Comparison of ENCODE assay signal across 23 cellular contexts in the genomic region with DNA sequence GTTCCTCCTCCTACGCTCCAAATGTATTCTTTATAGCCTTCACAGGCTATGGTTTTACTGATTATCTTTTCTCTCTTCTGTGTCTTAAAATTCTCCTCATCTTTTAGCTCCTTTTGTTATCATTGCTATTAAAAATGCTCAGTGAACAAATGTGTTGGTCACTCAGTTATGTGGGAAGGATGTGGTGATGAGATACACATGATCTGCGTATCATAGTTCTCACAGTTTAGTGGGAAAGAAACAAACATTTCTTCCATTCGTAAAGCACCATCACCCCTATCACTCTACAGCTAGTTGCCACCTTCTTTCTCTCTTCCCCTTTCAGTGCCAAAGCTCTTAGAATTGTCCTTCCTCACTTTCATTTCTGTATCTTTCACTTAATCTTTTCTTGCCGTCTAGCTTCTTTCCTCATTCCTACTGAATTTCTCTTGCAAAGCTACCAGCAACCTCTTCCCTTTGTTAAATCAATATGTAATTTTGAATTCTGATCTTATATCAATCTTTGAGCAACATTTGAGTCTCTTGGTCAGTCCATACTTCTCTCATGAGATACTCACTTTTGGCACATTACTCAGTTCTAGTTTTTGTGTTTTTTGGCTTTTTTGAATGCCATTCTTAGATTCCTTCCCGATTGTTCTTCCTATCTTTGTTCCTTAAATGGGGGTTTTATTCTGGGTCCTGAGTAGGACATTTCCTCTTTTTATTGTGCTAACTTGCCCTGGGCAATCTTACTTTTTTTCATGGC.
DNase-seq lines count a peak whose midpoint lies in the region; ATAC-seq and TF ChIP-seq lines count a peak whose summit lies in the region.
"Had no signal": no experiment of that assay in that cellular context is flagged by ENCODE, and none has a peak within 500 bp of the region (broad histone marks: within the 10 kb centered on the region; RNA-seq: fewer than 3 reads in every experiment).

No MANE protein-coding gene starts in this region.

- TF ChIP-seq CTCF in SK-N-SH (IDR thresholded peaks at IDR 0.05) (no peak), RWPE2 (IDR thresholded peaks at IDR 0.05; ENCODE audit: poor library complexity, severe bottlenecking) (no peak)

- 82% methylated on average over 5 of the region's 5 CpGs for WGBS in SK-N-SH (ENCODE audit: low lambda C conversion rate)

- H3K4me2 ChIP-seq in SK-N-SH = peak overlapping the region; percentile 27; the same call in 1 of the 2 replicates

- H3K9me2 ChIP-seq in SK-N-SH = no peaks in the 10 kb centered on the region

- H3K4me1 ChIP-seq in SK-N-SH (ENCODE audit: control insufficient read depth in 1 of 2, insufficient read depth in 2 of 2, low read depth in 1 of 2, low read length in 1 of 2) = peaks cover 0 to 25% of the 10 kb centered on the region in 2 experiments; a peak in 2 of 4 replicates
- peaks cover 49% of the 10 kb centered on the region for H3K4me1 ChIP-seq in RWPE2 (ENCODE audit: insufficient read depth, poor library complexity, severe bottlenecking)
- H3K4me1 ChIP-seq in HAP-1 = no peaks in the 10 kb centered on the region
- H3K4me1 ChIP-seq: thyroid gland had no signal

- no peak for TF ChIP-seq RAD21 in SK-N-SH (IDR thresholded peaks at IDR 0.05; ENCODE audit: low read length)

- H3K4me3 ChIP-seq in SK-N-SH (ENCODE audit: low read depth in 2 of 2, low read length in 1 of 2) (no peak overlapping the region), RWPE2 (ENCODE audit: severe bottlenecking) (no peak overlapping the region), HAP-1 (no peak overlapping the region)
- H3K4me3 ChIP-seq: BLaER1 treated with 17β-estradiol and CSF1 and Interleukin-3, amounts not matched to agents 10 nM and 100 nM; thyroid gland had no signal

- DNase-seq in SK-N-SH = no peak
- no peak for DNase-seq in RWPE2 (ENCODE audit: low spot score)
- peak; percentile 16 to 60 for DNase-seq in dermis microvascular lymphatic vessel endothelial cell (ENCODE audit: low read depth in 2 of 2)
- no peak for DNase-seq in central memory CD4-positive, alpha-beta T cell
- DNase-seq in HAP-1 (ENCODE audit: low spot score in 2 of 2) = no peak
- DNase-seq: 8988T; activated CD4-positive, CD25-positive, alpha-beta regulatory T cell treated with anti-CD3 and anti-CD28 coated beads, Interleukin-2, amount 50 U/mL, for 72 hours; activated naive CD8-positive, alpha-beta T cell treated with anti-CD3 and anti-CD28 coated beads, Interleukin-2, amount 50 U/mL, for 24 hours; cerebellar nuclear complex; DMS153; left colon; NCI-H2081; NK-92 treated with Interleukin-12 subunit alpha and Interleukin-12 subunit beta, amount 100 ng/mL, for 24 hours; retina; Right ventricle myocardium superior; stimulated activated CD4-positive, alpha-beta T cell treated with anti-CD3 and anti-CD28 coated beads, Interleukin-15, amount 100 ng/mL, for 24 hours; stimulated activated naive B cell treated with anti-CD40 and anti-IgM and Interleukin-4, amounts not matched to agents 10 μg/mL and 1 μg/mL and 100 μg/mL, for 72 hours; thyroid gland had no signal

- CTCF ChIA-PET in SK-N-SH (lab: Yijun Ruan, JAX) = no interaction called here

- H3K27ac ChIP-seq in SK-N-SH (ENCODE audit: low read depth in 2 of 2, low read length in 1 of 2) (peak overlapping the region in 1 of 2 experiments; percentile 87; a peak in 2 of 4 replicates), RWPE2 (ENCODE audit: poor library complexity, severe bottlenecking) (peak overlapping the region; percentile 54)
- H3K27ac ChIP-seq: BLaER1 treated with 17β-estradiol and CSF1 and Interleukin-3, amounts not matched to agents 10 nM and 100 nM; neutrophil; thyroid gland had no signal

- H3K36me3 ChIP-seq in SK-N-SH (replicated peaks in 1 of 2; ENCODE audit: control insufficient read depth in 1 of 2, insufficient read depth in 2 of 2, low read length in 1 of 2) = no peaks in the 10 kb centered on the region
- H3K36me3 ChIP-seq in RWPE2 (ENCODE audit: low read depth) = no peaks in the 10 kb centered on the region
- H3K36me3 ChIP-seq in HAP-1 (replicated peaks) = no peaks in the 10 kb centered on the region
- H3K36me3 ChIP-seq: neutrophil, thyroid gland had no signal

- H3K27me3 ChIP-seq in SK-N-SH (ENCODE audit: insufficient read depth) (no peaks in the 10 kb centered on the region), RWPE2 (ENCODE audit: insufficient read depth, poor library complexity, severe bottlenecking) (no peaks in the 10 kb centered on the region), HAP-1 (ENCODE audit: low read depth) (no peaks in the 10 kb centered on the region)
- H3K27me3 ChIP-seq: neutrophil, thyroid gland had no signal

- peak overlapping the region; percentile 14; the same call in 1 of the 2 replicates for H3K9ac ChIP-seq in SK-N-SH
- H3K9ac ChIP-seq: BLaER1 treated with 17β-estradiol and CSF1 and Interleukin-3, amounts not matched to agents 10 nM and 100 nM had no signal

- H3F3A ChIP-seq in SK-N-SH (replicated peaks; ENCODE audit: insufficient read depth) = peaks cover 48% of the 10 kb centered on the region

- POLR2A ChIA-PET in SK-N-SH (lab: Yijun Ruan, JAX) = no interaction called here

- in situ Hi-C loops in HAP-1 (cut with MboI; ENCODE audit: low sequenced_read_pairs) = no loop called here

- no peak overlapping the region for H2AFZ ChIP-seq in SK-N-SH (ENCODE audit: low read depth)

- H3K79me2 ChIP-seq in SK-N-SH (ENCODE audit: insufficient read depth) = 0 out of 2 replicates have a peak, but pooled peaks cover 6% of the 10 kb centered on the region

- no peaks in the 10 kb centered on the region for H4K20me1 ChIP-seq in SK-N-SH (ENCODE audit: insufficient read depth)
- H4K20me1 ChIP-seq: BLaER1 treated with 17β-estradiol and CSF1 and Interleukin-3, amounts not matched to agents 10 nM and 100 nM had no signal

- H3K9me3 ChIP-seq in SK-N-SH (no peaks in the 10 kb centered on the region), RWPE2 (ENCODE audit: severe bottlenecking) (no peaks in the 10 kb centered on the region), HAP-1 (no peaks in the 10 kb centered on the region)
- H3K9me3 ChIP-seq: neutrophil, thyroid gland had no signal

- TF ChIP-seq EP300 in SK-N-SH (IDR thresholded peaks at IDR 0.05; ENCODE audit: borderline replicate concordance in 1 of 2, low read depth in 1 of 2, low read length in 1 of 2) = no peak

- ATAC-seq in SK-N-SH treated with all-trans-retinoic acid at 6 μM for 48 hours (no peak), RWPE2 (ENCODE audit: low read depth) (no peak), GM21360 (IDR thresholded peaks at IDR 0.05; ENCODE audit: unreplicated experiment) (no peak), HG03159 (IDR thresholded peaks at IDR 0.05; ENCODE audit: unreplicated experiment) (no peak)
- ATAC-seq: left colon had no signal

TF ChIP-seq in SK-N-SH, 30 proteins besides CTCF, POLR2A, EP300 and RAD21:
- no peak for TF ChIP-seq RFX5 (IDR thresholded peaks at IDR 0.05; ENCODE audit: low read length)
- no peak for TF ChIP-seq SMC3 (IDR thresholded peaks at IDR 0.05; ENCODE audit: low read depth, low read length)
- TF ChIP-seq, protein P1, sequence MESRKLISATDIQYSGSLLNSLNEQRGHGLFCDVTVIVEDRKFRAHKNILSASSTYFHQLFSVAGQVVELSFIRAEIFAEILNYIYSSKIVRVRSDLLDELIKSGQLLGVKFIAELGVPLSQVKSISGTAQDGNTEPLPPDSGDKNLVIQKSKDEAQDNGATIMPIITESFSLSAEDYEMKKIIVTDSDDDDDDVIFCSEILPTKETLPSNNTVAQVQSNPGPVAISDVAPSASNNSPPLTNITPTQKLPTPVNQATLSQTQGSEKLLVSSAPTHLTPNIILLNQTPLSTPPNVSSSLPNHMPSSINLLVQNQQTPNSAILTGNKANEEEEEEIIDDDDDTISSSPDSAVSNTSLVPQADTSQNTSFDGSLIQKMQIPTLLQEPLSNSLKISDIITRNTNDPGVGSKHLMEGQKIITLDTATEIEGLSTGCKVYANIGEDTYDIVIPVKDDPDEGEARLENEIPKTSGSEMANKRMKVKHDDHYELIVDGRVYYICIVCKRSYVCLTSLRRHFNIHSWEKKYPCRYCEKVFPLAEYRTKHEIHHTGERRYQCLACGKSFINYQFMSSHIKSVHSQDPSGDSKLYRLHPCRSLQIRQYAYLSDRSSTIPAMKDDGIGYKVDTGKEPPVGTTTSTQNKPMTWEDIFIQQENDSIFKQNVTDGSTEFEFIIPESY (IDR thresholded peaks at IDR 0.05; ENCODE audit: borderline replicate concordance, low read depth) = no peak
- no peak for TF ChIP-seq MXI1 (IDR thresholded peaks at IDR 0.05; ENCODE audit: low read depth, low read length)
- TF ChIP-seq EZH2phosphoT487 (IDR thresholded peaks at IDR 0.05; ENCODE audit: borderline replicate concordance, low read depth) = no peak
- no peak for TF ChIP-seq FOXM1 (IDR thresholded peaks at IDR 0.05; ENCODE audit: low read depth)

TF ChIP-seq in SK-N-SH treated with all-trans-retinoic acid at 6 μM for 48 hours, 23 proteins besides CTCF, POLR2A, EP300 and RAD21 (continues in another document):
- TF ChIP-seq ZNF8 (CRISPR knock-in tag; IDR thresholded peaks at IDR 0.05) (no peak), TOX (CRISPR knock-in tag; IDR thresholded peaks at IDR 0.05; ENCODE audit: borderline replicate concordance) (no peak), ZC3H10 (CRISPR knock-in tag; IDR thresholded peaks at IDR 0.05) (no peak), RARB (CRISPR knock-in tag; IDR thresholded peaks at IDR 0.05) (no peak), BACH2 (CRISPR knock-in tag; IDR thresholded peaks at IDR 0.05; ENCODE audit: borderline replicate concordance) (no peak), SNAI2 (CRISPR knock-in tag; IDR thresholded peaks at IDR 0.05) (no peak), GLIS3 (CRISPR knock-in tag; IDR thresholded peaks at IDR 0.05) (no peak)
- TF ChIP-seq, protein P2, sequence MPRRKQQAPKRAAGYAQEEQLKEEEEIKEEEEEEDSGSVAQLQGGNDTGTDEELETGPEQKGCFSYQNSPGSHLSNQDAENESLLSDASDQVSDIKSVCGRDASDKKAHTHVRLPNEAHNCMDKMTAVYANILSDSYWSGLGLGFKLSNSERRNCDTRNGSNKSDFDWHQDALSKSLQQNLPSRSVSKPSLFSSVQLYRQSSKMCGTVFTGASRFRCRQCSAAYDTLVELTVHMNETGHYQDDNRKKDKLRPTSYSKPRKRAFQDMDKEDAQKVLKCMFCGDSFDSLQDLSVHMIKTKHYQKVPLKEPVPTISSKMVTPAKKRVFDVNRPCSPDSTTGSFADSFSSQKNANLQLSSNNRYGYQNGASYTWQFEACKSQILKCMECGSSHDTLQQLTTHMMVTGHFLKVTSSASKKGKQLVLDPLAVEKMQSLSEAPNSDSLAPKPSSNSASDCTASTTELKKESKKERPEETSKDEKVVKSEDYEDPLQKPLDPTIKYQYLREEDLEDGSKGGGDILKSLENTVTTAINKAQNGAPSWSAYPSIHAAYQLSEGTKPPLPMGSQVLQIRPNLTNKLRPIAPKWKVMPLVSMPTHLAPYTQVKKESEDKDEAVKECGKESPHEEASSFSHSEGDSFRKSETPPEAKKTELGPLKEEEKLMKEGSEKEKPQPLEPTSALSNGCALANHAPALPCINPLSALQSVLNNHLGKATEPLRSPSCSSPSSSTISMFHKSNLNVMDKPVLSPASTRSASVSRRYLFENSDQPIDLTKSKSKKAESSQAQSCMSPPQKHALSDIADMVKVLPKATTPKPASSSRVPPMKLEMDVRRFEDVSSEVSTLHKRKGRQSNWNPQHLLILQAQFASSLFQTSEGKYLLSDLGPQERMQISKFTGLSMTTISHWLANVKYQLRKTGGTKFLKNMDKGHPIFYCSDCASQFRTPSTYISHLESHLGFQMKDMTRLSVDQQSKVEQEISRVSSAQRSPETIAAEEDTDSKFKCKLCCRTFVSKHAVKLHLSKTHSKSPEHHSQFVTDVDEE (CRISPR knock-in tag; IDR thresholded peaks at IDR 0.05) = no peak

Comparison
In these comparisons a context has a peak if more than half of its experiments do, and no peak if none do; other contexts are left out.
1. DNase-seq: peak in dermis microvascular lymphatic vessel endothelial cell (2 of 2); none in SK-N-SH (single experiment), RWPE2 (single experiment), central memory CD4-positive, alpha-beta T cell (single experiment) and HAP-1 (0 of 2).